Comparison of ENCODE assay signal across 1 cellular context in the genomic region with DNA sequence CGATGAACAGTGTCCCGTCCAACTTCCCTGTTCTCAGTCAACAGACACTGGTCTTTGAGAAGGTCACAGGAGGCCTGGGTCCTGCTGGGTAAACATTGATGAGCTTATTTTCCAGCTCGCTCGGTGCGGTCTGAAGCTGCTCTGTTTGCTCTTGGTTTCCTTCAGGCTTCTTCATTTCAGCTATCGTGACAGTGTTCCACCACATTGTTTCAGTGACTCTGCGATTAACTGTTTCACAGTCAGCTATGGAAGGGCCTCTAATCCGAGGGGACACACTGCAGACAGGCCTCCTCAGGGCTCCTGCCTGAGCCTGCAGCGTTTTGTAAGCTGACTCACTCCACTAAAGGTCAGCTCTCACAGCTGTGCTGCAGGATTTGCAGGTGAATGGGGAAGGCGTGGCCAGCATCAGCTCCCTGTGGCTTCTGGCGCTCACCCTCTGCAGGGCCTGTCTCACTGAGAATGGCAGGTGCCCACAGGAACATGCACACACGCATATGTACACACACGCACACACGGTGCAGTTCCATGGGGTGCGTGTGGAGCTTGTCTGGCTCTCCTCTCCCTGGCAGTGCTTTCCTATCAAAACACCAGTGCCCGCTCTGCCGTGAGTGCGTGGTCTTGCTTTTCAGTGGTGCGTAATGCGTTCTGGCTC.
TF ChIP-seq lines count a peak whose summit lies in the region.

No MANE protein-coding gene starts in this region.

TF ChIP-seq in GM23338, 12 proteins besides CTCF, POLR2A, EP300 and RAD21 (continued from another document):
- TF ChIP-seq, protein P1, sequence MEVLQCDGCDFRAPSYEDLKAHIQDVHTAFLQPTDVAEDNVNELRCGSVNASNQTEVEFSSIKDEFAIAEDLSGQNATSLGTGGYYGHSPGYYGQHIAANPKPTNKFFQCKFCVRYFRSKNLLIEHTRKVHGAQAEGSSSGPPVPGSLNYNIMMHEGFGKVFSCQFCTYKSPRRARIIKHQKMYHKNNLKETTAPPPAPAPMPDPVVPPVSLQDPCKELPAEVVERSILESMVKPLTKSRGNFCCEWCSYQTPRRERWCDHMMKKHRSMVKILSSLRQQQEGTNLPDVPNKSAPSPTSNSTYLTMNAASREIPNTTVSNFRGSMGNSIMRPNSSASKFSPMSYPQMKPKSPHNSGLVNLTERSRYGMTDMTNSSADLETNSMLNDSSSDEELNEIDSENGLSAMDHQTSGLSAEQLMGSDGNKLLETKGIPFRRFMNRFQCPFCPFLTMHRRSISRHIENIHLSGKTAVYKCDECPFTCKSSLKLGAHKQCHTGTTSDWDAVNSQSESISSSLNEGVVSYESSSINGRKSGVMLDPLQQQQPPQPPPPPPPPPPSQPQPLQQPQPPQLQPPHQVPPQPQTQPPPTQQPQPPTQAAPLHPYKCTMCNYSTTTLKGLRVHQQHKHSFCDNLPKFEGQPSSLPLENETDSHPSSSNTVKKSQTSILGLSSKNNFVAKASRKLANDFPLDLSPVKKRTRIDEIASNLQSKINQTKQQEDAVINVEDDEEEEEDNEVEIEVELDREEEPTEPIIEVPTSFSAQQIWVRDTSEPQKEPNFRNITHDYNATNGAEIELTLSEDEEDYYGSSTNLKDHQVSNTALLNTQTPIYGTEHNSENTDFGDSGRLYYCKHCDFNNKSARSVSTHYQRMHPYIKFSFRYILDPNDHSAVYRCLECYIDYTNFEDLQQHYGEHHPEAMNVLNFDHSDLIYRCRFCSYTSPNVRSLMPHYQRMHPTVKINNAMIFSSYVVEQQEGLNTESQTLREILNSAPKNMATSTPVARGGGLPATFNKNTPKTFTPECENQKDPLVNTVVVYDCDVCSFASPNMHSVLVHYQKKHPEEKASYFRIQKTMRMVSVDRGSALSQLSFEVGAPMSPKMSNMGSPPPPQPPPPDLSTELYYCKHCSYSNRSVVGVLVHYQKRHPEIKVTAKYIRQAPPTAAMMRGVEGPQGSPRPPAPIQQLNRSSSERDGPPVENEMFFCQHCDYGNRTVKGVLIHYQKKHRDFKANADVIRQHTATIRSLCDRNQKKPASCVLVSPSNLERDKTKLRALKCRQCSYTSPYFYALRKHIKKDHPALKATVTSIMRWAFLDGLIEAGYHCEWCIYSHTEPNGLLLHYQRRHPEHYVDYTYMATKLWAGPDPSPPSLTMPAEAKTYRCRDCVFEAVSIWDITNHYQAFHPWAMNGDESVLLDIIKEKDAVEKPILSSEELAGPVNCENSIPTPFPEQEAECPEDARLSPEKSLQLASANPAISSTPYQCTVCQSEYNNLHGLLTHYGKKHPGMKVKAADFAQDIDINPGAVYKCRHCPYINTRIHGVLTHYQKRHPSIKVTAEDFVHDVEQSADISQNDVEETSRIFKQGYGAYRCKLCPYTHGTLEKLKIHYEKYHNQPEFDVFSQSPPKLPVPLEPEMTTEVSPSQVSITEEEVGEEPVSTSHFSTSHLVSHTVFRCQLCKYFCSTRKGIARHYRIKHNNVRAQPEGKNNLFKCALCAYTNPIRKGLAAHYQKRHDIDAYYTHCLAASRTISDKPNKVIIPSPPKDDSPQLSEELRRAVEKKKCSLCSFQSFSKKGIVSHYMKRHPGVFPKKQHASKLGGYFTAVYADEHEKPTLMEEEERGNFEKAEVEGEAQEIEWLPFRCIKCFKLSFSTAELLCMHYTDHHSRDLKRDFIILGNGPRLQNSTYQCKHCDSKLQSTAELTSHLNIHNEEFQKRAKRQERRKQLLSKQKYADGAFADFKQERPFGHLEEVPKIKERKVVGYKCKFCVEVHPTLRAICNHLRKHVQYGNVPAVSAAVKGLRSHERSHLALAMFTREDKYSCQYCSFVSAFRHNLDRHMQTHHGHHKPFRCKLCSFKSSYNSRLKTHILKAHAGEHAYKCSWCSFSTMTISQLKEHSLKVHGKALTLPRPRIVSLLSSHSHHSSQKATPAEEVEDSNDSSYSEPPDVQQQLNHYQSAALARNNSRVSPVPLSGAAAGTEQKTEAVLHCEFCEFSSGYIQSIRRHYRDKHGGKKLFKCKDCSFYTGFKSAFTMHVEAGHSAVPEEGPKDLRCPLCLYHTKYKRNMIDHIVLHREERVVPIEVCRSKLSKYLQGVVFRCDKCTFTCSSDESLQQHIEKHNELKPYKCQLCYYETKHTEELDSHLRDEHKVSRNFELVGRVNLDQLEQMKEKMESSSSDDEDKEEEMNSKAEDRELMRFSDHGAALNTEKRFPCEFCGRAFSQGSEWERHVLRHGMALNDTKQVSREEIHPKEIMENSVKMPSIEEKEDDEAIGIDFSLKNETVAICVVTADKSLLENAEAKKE (CRISPR knock-in tag; IDR thresholded peaks at IDR 0.05): peak; percentile 26; the same call in 1 of the 2 replicates
